ENCODE assay signal across 8 cellular contexts in the genomic region with DNA sequence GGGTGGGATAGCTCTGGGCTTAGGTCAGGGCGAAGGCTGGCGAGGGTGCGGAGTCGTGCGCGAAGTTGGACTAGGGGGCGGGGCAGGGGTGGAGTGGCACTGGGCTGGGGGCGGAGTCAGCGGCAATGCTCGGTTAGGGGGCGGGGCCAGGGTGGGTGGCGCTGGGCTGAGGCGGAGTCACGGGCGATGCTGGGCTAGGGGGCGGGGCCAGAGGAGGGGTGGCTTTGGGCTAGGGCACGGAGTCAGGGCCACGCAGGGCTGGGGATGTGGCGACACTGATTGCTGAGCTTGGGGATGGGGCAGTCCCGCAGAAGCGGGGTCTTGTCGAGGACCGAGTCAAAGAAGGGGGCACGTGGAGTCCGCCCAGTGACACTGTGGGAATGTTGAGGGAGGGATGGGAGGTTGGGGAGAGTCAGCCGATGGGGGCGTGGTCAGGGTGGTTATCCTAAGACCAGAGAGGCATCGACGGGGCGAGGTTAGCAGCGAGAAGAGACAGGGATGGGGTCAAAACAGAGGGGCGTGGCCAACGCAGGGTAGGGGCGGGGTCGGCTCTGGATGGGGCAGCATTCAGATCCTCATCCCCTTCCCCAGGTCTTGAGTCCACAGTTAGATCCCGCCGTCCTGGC. TPM values are rescaled to one million over a fixed set of nuclear protein-coding genes. Genes with fewer than 3 reads are reported as not detected.
DNase-seq lines count a peak whose midpoint lies in the region; ATAC-seq lines count a peak whose summit lies in the region.

No MANE protein-coding gene starts in this region.

- no peaks in the 10 kb centered on the region for H3K4me1 ChIP-seq in right cardiac atrium (ENCODE audit: control insufficient read depth, insufficient read depth, low read length)

- no peak overlapping the region for H3K27ac ChIP-seq in right cardiac atrium (ENCODE audit: low read length)

- no peaks in the 10 kb centered on the region for H3K36me3 Mint-ChIP-seq in T-helper 1 cell treated with Interleukin-12 subunit alpha and Interleukin-12 subunit beta and Interleukin-4 antibody, amounts not matched to agents 30 μg/mL and 1 μg/mL, for 36 hours (ENCODE audit: low read depth)
- no peaks in the 10 kb centered on the region for H3K36me3 Mint-ChIP-seq in activated naive CD8-positive, alpha-beta T cell

- H3K4me3 ChIP-seq in right cardiac atrium (ENCODE audit: low read length), result no peak overlapping the region

- intact Hi-C loops in right cardiac atrium (cut with DNase I), result no loop called here

- H3K9me3 Mint-ChIP-seq in T-helper 1 cell treated with Interleukin-12 subunit alpha and Interleukin-12 subunit beta and Interleukin-4 antibody, amounts not matched to agents 30 μg/mL and 1 μg/mL, for 36 hours, result no peaks in the 10 kb centered on the region
- H3K9me3 Mint-ChIP-seq in activated naive CD8-positive, alpha-beta T cell (ENCODE audit: low read depth), result no peaks in the 10 kb centered on the region

- H3K4me1 Mint-ChIP-seq in T-helper 1 cell treated with Interleukin-12 subunit alpha and Interleukin-12 subunit beta and Interleukin-4 antibody, amounts not matched to agents 30 μg/mL and 1 μg/mL, for 36 hours (ENCODE audit: low read depth), result peaks cover 4% of the 10 kb centered on the region
- peaks cover 7% of the 10 kb centered on the region for H3K4me1 Mint-ChIP-seq in activated naive CD8-positive, alpha-beta T cell (ENCODE audit: low read depth)

- no peaks in the 10 kb centered on the region for H3K27me3 ChIP-seq in right cardiac atrium (ENCODE audit: control insufficient read depth, insufficient read depth)

- H3K4me3 Mint-ChIP-seq in T-helper 1 cell treated with Interleukin-12 subunit alpha and Interleukin-12 subunit beta and Interleukin-4 antibody, amounts not matched to agents 30 μg/mL and 1 μg/mL, for 36 hours, result peak overlapping the region; percentile 74
- peak overlapping the region; percentile 82 for H3K4me3 Mint-ChIP-seq in activated naive CD8-positive, alpha-beta T cell

- H3K27me3 Mint-ChIP-seq in T-helper 1 cell treated with Interleukin-12 subunit alpha and Interleukin-12 subunit beta and Interleukin-4 antibody, amounts not matched to agents 30 μg/mL and 1 μg/mL, for 36 hours (ENCODE audit: low read depth), result peaks cover 13% of the 10 kb centered on the region
- H3K27me3 Mint-ChIP-seq in activated naive CD8-positive, alpha-beta T cell, result peaks cover 4% of the 10 kb centered on the region

- WGBS in right cardiac atrium, result 37% methylated on average over 37 of the region's 37 CpGs

- no peak overlapping the region for H3K27ac Mint-ChIP-seq in T-helper 1 cell treated with Interleukin-12 subunit alpha and Interleukin-12 subunit beta and Interleukin-4 antibody, amounts not matched to agents 30 μg/mL and 1 μg/mL, for 36 hours
- H3K27ac Mint-ChIP-seq in activated naive CD8-positive, alpha-beta T cell, result no peak overlapping the region

- DNase-seq in NCI-H2196 (lab: John Stamatoyannopoulos, UW; ENCODE audit: unreplicated experiment) (peak; percentile 47), NCI-H2196 treated with DMSO at 0.1 percent for 48 hours (lab: John Stamatoyannopoulos, UW; ENCODE audit: unreplicated experiment) (no peak), right cardiac atrium (peak; percentile 86 to 94 (median 91))
- DNase-seq in stimulated activated CD4-positive, alpha-beta T cell treated with anti-CD3 and anti-CD28 coated beads, Interleukin-12 subunit alpha, Interleukin-12 subunit beta, amount 100 ng/mL, for 48 hours (ENCODE audit: low read depth in 2 of 3, low spot score in 1 of 3), result peak; percentile 82 to 87 (median 85)

- no peaks in the 10 kb centered on the region for H3K9me3 ChIP-seq in right cardiac atrium (ENCODE audit: control insufficient read depth, low read length)

- peak; percentile 83 to 92 for ATAC-seq in right cardiac atrium
- no peak for ATAC-seq in GM21737 (IDR thresholded peaks at IDR 0.05; ENCODE audit: unreplicated experiment)
- no peak for ATAC-seq in GM21515 (IDR thresholded peaks at IDR 0.05; ENCODE audit: unreplicated experiment)

RNA-seq across cellular contexts. Expression of a gene that starts 8.7 kb away (rescaled TPM):
- total RNA-seq in right cardiac atrium, result 10 to 100 TPM; 10.2 to 14.9 (median 12.4) TPM
- polyA plus RNA-seq in right cardiac atrium, result 26.5 TPM

RNA-seq across cellular contexts. Expression of a gene that starts 12.8 kb away (rescaled TPM):
- total RNA-seq in right cardiac atrium, result 10 to 100 TPM; 21.2 to 30.5 (median 27.2) TPM
- polyA plus RNA-seq in right cardiac atrium, result 30.7 TPM

RNA-seq across cellular contexts. Expression of a gene that starts 13.1 kb away (rescaled TPM):
- total RNA-seq in right cardiac atrium, result 100 to 1,000 TPM; 108 to 157 (median 146) TPM
- polyA plus RNA-seq in right cardiac atrium, result 180 TPM

RNA-seq across cellular contexts. Expression of a gene that starts 36.4 kb away (rescaled TPM):
- 1 to 10 TPM; 1.1 to 1.9 (median 1.6) TPM for total RNA-seq in right cardiac atrium
- polyA plus RNA-seq in right cardiac atrium, result 1.1 TPM

Comparison
In these comparisons a context has a peak if more than half of its experiments do, and no peak if none do; other contexts are left out.
1. ATAC-seq: peak in right cardiac atrium (2 of 2); none in GM21737 (single experiment) and GM21515 (single experiment).